1 cellular context compared by ENCODE assay signal in genomic region chr10:79082631-79083581, GRCh38.
TF ChIP-seq lines count a peak whose summit lies in the region.

No MANE protein-coding gene starts in this region.

TF ChIP-seq in K562, 482 proteins besides CTCF, POLR2A, EP300 and RAD21 (continued from another document and continues in another):
- TF ChIP-seq, protein P1, sequence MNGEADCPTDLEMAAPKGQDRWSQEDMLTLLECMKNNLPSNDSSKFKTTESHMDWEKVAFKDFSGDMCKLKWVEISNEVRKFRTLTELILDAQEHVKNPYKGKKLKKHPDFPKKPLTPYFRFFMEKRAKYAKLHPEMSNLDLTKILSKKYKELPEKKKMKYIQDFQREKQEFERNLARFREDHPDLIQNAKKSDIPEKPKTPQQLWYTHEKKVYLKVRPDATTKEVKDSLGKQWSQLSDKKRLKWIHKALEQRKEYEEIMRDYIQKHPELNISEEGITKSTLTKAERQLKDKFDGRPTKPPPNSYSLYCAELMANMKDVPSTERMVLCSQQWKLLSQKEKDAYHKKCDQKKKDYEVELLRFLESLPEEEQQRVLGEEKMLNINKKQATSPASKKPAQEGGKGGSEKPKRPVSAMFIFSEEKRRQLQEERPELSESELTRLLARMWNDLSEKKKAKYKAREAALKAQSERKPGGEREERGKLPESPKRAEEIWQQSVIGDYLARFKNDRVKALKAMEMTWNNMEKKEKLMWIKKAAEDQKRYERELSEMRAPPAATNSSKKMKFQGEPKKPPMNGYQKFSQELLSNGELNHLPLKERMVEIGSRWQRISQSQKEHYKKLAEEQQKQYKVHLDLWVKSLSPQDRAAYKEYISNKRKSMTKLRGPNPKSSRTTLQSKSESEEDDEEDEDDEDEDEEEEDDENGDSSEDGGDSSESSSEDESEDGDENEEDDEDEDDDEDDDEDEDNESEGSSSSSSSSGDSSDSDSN (IDR thresholded peaks at IDR 0.05; ENCODE audit: borderline replicate concordance in 1 of 2, low read depth in 2 of 2, low read length in 2 of 2), result 0 out of 4 replicates have a peak, but pooled peaks of 1 of the 2 experiments have one; percentile 39
- no peak for TF ChIP-seq ZFP1 (CRISPR knock-in tag; IDR thresholded peaks at IDR 0.05)
- TF ChIP-seq ZNF584 (CRISPR knock-in tag; IDR thresholded peaks at IDR 0.05; ENCODE audit: low read depth), result no peak
- TF ChIP-seq, protein P2, sequence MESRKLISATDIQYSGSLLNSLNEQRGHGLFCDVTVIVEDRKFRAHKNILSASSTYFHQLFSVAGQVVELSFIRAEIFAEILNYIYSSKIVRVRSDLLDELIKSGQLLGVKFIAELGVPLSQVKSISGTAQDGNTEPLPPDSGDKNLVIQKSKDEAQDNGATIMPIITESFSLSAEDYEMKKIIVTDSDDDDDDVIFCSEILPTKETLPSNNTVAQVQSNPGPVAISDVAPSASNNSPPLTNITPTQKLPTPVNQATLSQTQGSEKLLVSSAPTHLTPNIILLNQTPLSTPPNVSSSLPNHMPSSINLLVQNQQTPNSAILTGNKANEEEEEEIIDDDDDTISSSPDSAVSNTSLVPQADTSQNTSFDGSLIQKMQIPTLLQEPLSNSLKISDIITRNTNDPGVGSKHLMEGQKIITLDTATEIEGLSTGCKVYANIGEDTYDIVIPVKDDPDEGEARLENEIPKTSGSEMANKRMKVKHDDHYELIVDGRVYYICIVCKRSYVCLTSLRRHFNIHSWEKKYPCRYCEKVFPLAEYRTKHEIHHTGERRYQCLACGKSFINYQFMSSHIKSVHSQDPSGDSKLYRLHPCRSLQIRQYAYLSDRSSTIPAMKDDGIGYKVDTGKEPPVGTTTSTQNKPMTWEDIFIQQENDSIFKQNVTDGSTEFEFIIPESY (CRISPR knock-in tag; IDR thresholded peaks at IDR 0.05), result no peak
- 0 out of 2 replicates have a peak, but pooled peaks have one; percentile 70 for TF ChIP-seq NBN (IDR thresholded peaks at IDR 0.05; ENCODE audit: low read depth)
- no peak for TF ChIP-seq CBX3 (IDR thresholded peaks at IDR 0.05; ENCODE audit: borderline replicate concordance in 1 of 2, low read length in 2 of 2)
- TF ChIP-seq YY1 (IDR thresholded peaks at IDR 0.05; ENCODE audit: borderline replicate concordance in 1 of 3, control insufficient read depth in 1 of 3, extremely low read depth in 1 of 3, insufficient read depth in 3 of 3, insufficient read length in 1 of 3, insufficient replicate concordance in 2 of 3, low read depth in 1 of 3, low read length in 2 of 3), result no peak
- peak; percentile 36; the same call in 1 of the 2 replicates for TF ChIP-seq CC2D1A (IDR thresholded peaks at IDR 0.05)
- no peak for TF ChIP-seq MTF1 (CRISPR knock-in tag; IDR thresholded peaks at IDR 0.05; ENCODE audit: borderline replicate concordance)
- no peak for TF ChIP-seq KLF10 (CRISPR knock-in tag; IDR thresholded peaks at IDR 0.05)
- no peak for TF ChIP-seq TBP (optimal IDR thresholded peaks at IDR 0.05; ENCODE audit: low read depth, low read length)
- TF ChIP-seq, protein P3, sequence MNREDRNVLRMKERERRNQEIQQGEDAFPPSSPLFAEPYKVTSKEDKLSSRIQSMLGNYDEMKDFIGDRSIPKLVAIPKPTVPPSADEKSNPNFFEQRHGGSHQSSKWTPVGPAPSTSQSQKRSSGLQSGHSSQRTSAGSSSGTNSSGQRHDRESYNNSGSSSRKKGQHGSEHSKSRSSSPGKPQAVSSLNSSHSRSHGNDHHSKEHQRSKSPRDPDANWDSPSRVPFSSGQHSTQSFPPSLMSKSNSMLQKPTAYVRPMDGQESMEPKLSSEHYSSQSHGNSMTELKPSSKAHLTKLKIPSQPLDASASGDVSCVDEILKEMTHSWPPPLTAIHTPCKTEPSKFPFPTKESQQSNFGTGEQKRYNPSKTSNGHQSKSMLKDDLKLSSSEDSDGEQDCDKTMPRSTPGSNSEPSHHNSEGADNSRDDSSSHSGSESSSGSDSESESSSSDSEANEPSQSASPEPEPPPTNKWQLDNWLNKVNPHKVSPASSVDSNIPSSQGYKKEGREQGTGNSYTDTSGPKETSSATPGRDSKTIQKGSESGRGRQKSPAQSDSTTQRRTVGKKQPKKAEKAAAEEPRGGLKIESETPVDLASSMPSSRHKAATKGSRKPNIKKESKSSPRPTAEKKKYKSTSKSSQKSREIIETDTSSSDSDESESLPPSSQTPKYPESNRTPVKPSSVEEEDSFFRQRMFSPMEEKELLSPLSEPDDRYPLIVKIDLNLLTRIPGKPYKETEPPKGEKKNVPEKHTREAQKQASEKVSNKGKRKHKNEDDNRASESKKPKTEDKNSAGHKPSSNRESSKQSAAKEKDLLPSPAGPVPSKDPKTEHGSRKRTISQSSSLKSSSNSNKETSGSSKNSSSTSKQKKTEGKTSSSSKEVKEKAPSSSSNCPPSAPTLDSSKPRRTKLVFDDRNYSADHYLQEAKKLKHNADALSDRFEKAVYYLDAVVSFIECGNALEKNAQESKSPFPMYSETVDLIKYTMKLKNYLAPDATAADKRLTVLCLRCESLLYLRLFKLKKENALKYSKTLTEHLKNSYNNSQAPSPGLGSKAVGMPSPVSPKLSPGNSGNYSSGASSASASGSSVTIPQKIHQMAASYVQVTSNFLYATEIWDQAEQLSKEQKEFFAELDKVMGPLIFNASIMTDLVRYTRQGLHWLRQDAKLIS (CRISPR knock-in tag; IDR thresholded peaks at IDR 0.05), result no peak
- TF ChIP-seq ZNF274 (IDR thresholded peaks at IDR 0.05; ENCODE audit: borderline replicate concordance, low read depth, low read length), result no peak
- TF ChIP-seq CGGBP1 (CRISPR knock-in tag; IDR thresholded peaks at IDR 0.05), result no peak
- TF ChIP-seq ZMIZ1 (IDR thresholded peaks at IDR 0.05; ENCODE audit: low read depth in 2 of 2, low read length in 2 of 2), result no peak
- TF ChIP-seq CBX1 (IDR thresholded peaks at IDR 0.05; ENCODE audit: low read depth), result peak; percentile 95; the same call in 1 of the 2 replicates
- peak; percentile 45 for TF ChIP-seq PHF20 (IDR thresholded peaks at IDR 0.05; ENCODE audit: partially characterized antibody)
- TF ChIP-seq LCOR (CRISPR knock-in tag; IDR thresholded peaks at IDR 0.05), result no peak
- TF ChIP-seq RBBP5 (IDR thresholded peaks at IDR 0.05; ENCODE audit: borderline replicate concordance, insufficient read depth, low read length, poor library complexity, severe bottlenecking), result no peak
- TF ChIP-seq ZNF134 (CRISPR knock-in tag; conservative IDR thresholded peaks at IDR 0.05), result no peak
- no peak for TF ChIP-seq MAFG (tag; conservative IDR thresholded peaks at IDR 0.05)
- no peak for TF ChIP-seq ETS2 (tag; IDR thresholded peaks at IDR 0.05; ENCODE audit: borderline replicate concordance, poor library complexity, severe bottlenecking)
- TF ChIP-seq POLR3A (IDR thresholded peaks at IDR 0.05; ENCODE audit: borderline replicate concordance, extremely low read depth, insufficient read depth, insufficient read length), result no peak
- no peak for TF ChIP-seq BRD4 (IDR thresholded peaks at IDR 0.05)
- no peak for TF ChIP-seq GTF2E2 (tag; IDR thresholded peaks at IDR 0.05)
- peak; percentile 80 for TF ChIP-seq NCOR1 (IDR thresholded peaks at IDR 0.05)
- peak; percentile 94 for TF ChIP-seq CBFA2T3 (IDR thresholded peaks at IDR 0.05)
- peak; percentile 93 for TF ChIP-seq HLTF (IDR thresholded peaks at IDR 0.05)
- TF ChIP-seq ZNF57 (CRISPR knock-in tag; IDR thresholded peaks at IDR 0.05), result no peak
- peak; percentile 74 for TF ChIP-seq FOXM1 (IDR thresholded peaks at IDR 0.05; ENCODE audit: low read depth)
- no peak for TF ChIP-seq FOXM1 (CRISPR knock-in tag; IDR thresholded peaks at IDR 0.05; ENCODE audit: low read depth)
- TF ChIP-seq ZKSCAN3 (CRISPR knock-in tag; IDR thresholded peaks at IDR 0.05), result no peak
- no peak for TF ChIP-seq HMG20B (CRISPR knock-in tag; IDR thresholded peaks at IDR 0.05)
- peak; percentile 85 for TF ChIP-seq GATAD2A (IDR thresholded peaks at IDR 0.05)
- TF ChIP-seq KDM1A (IDR thresholded peaks at IDR 0.05), result peak; percentile 98
- TF ChIP-seq PRDM10 (IDR thresholded peaks at IDR 0.05; ENCODE audit: partially characterized antibody), result no peak
- no peak for TF ChIP-seq NONO (IDR thresholded peaks at IDR 0.05; ENCODE audit: low read depth in 2 of 2, low read length in 1 of 2)
- peak; percentile 72 for TF ChIP-seq NFIC (IDR thresholded peaks at IDR 0.05)
- TF ChIP-seq, protein P4, sequence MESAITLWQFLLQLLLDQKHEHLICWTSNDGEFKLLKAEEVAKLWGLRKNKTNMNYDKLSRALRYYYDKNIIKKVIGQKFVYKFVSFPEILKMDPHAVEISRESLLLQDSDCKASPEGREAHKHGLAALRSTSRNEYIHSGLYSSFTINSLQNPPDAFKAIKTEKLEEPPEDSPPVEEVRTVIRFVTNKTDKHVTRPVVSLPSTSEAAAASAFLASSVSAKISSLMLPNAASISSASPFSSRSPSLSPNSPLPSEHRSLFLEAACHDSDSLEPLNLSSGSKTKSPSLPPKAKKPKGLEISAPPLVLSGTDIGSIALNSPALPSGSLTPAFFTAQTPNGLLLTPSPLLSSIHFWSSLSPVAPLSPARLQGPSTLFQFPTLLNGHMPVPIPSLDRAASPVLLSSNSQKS (CRISPR knock-in tag; IDR thresholded peaks at IDR 0.05), result no peak
- no peak for TF ChIP-seq ZSCAN29 (IDR thresholded peaks at IDR 0.05)
- TF ChIP-seq THRB (CRISPR knock-in tag; conservative IDR thresholded peaks at IDR 0.05), result peak; percentile 77
- TF ChIP-seq XRCC3 (IDR thresholded peaks at IDR 0.05), result no peak
- TF ChIP-seq ZNF780A (CRISPR knock-in tag; IDR thresholded peaks at IDR 0.05), result no peak
- TF ChIP-seq STAG1 (CRISPR knock-in tag; IDR thresholded peaks at IDR 0.05; ENCODE audit: borderline replicate concordance), result no peak
- no peak for TF ChIP-seq MBD2 (IDR thresholded peaks at IDR 0.05; ENCODE audit: borderline replicate concordance, low read depth)
- TF ChIP-seq MCM2 (IDR thresholded peaks at IDR 0.05; ENCODE audit: low read depth), result no peak
- TF ChIP-seq CTBP1 (IDR thresholded peaks at IDR 0.05; ENCODE audit: borderline replicate concordance), result peak; percentile 91
- TF ChIP-seq SMARCC2 (IDR thresholded peaks at IDR 0.05; ENCODE audit: low read depth), result peak; percentile 49; the same call in 1 of the 2 replicates
- TF ChIP-seq POLR2AphosphoS5 (IDR thresholded peaks at IDR 0.05; ENCODE audit: control insufficient read depth, insufficient read depth, low read depth, low read length), result peak; percentile 34; the same call in 1 of the 2 replicates
